In the genomic region with DNA sequence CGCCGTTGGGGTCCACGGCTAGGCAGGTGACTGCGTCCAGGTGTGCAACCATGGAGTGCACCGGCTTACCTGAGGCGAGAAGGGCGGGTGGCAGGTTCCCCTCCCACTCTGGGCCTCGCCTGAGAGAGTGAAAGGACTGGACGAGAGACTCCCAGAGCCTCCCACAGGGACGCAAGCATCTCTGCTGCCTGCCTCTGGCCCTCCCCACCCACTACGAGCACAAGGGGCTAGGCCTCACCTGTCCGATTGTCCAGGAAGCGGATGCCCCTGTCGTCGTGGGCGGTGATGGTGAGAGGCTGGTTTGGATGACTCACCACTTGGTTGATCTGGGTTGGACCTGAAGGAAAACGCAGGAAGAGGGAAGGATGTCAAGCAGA, we compare ENCODE assay signal across 18 cellular contexts. TPM values are rescaled to one million over a fixed set of nuclear protein-coding genes. Genes with fewer than 3 reads are reported as not detected.
DNase-seq lines count a peak whose midpoint lies in the region; ATAC-seq, FAIRE-seq and TF ChIP-seq lines count a peak whose summit lies in the region.
"Had no signal": no experiment of that assay in that cellular context is flagged by ENCODE, and none has a peak within 500 bp of the region (broad histone marks: within the 10 kb centered on the region; RNA-seq: fewer than 3 reads in every experiment).

No MANE protein-coding gene starts in this region.

- H3K4me1 Mint-ChIP-seq in Caco-2 (ENCODE audit: low read depth, unreplicated experiment) = peaks cover 17% of the 10 kb centered on the region
- H3K4me1 Mint-ChIP-seq in effector memory CD8-positive, alpha-beta T cell (ENCODE audit: low read depth in 2 of 2) = peaks cover 40 to 41% of the 10 kb centered on the region in 2 donors

- intact Hi-C loops in Caco-2 (cut with micrococcal nuclease; ENCODE audit: unreplicated experiment) = no loop called here

- FAIRE-seq in bronchial epithelial cell (lab: Jason Lieb, UNC) = no peak
- FAIRE-seq: D721Med had no signal

- no peak for TF ChIP-seq CTCF in Caco-2 (IDR thresholded peaks at IDR 0.05; ENCODE audit: insufficient read depth in 1 of 2, low read depth in 1 of 2, low read length in 1 of 2, severe bottlenecking in 1 of 2, unreplicated experiment in 1 of 2)
- TF ChIP-seq CTCF in bronchial epithelial cell (IDR thresholded peaks at IDR 0.05; ENCODE audit: insufficient read depth, low read length, severe bottlenecking) = no peak
- TF ChIP-seq CTCF in osteoblast (IDR thresholded peaks at IDR 0.05; ENCODE audit: extremely low read depth, low read depth, low read length) = no peak

- peaks cover 19% of the 10 kb centered on the region for H4K20me1 ChIP-seq in osteoblast (ENCODE audit: insufficient read depth, low read length)

- H3K9me3 ChIP-seq in Caco-2 (no peaks in the 10 kb centered on the region), KOPT-K1 (ENCODE audit: insufficient read depth, low read length, poor library complexity, severe bottlenecking) (no peaks in the 10 kb centered on the region), osteoblast (ENCODE audit: low read depth, low read length) (no peaks in the 10 kb centered on the region)
- H3K9me3 ChIP-seq: gastrocnemius medialis, neutrophil had no signal

- POLR2A ChIA-PET in Caco-2 (lab: Charles Lee) = no interaction called here

- no peak overlapping the region for H3K4me3 Mint-ChIP-seq in Caco-2 (ENCODE audit: unreplicated experiment)
- H3K4me3 Mint-ChIP-seq in effector memory CD8-positive, alpha-beta T cell = peak overlapping the region in 1 of 2 donors; percentile 10
- H3K4me3 Mint-ChIP-seq: activated naive CD4-positive, alpha-beta T cell treated with anti-CD3 and anti-CD28 coated beads for 36 hours had no signal

- ATAC-seq in effector memory CD8-positive, alpha-beta T cell (replicated peaks) = no peak
- ATAC-seq: gastrocnemius medialis, Panc1 had no signal

- peak overlapping the region; percentile 47 for H3K27ac ChIP-seq in KOPT-K1 (ENCODE audit: low read depth, low read length, poor library complexity, severe bottlenecking)
- H3K27ac ChIP-seq in osteoblast (ENCODE audit: low read depth, low read length) = no peak overlapping the region
- H3K27ac ChIP-seq: gastrocnemius medialis, neutrophil, SK-N-MC had no signal

- H3K36me3 Mint-ChIP-seq in Caco-2 (ENCODE audit: insufficient read depth, unreplicated experiment) = peaks cover 77% of the 10 kb centered on the region
- peaks cover 63% of the 10 kb centered on the region for H3K36me3 Mint-ChIP-seq in effector memory CD8-positive, alpha-beta T cell (ENCODE audit: insufficient read depth)

- DNase-seq in Caco-2 (peak in 1 of 2 experiments; percentile 37), bronchial epithelial cell (ENCODE audit: low read depth) (peak; percentile 43), osteoblast (ENCODE audit: insufficient read length, low spot score, missing footprints) (peak; percentile 47), CD1c-positive myeloid dendritic cell (ENCODE audit: extremely low spot score) (no peak), DMS 273 (lab: John Stamatoyannopoulos, UW; ENCODE audit: unreplicated experiment) (no peak)
- DNase-seq in effector memory CD8-positive, alpha-beta T cell = no peak
- DNase-seq: activated CD4-positive, alpha-beta T cell treated with anti-CD3 and anti-CD28 coated beads for 48 hours; activated naive CD4-positive, alpha-beta T cell treated with anti-CD3 and anti-CD28 coated beads for 36 hours; gastrocnemius medialis; MM.1S; NCI-H1694; NCI-H82 had no signal

- no peak overlapping the region for H3K4me3 ChIP-seq in Caco-2 (ENCODE audit: low read depth, low read length)
- H3K4me3 ChIP-seq in bronchial epithelial cell (ENCODE audit: low read depth, low read length) = no peak overlapping the region
- no peak overlapping the region for H3K4me3 ChIP-seq in osteoblast (ENCODE audit: insufficient read depth, low read length)
- H3K4me3 ChIP-seq: coronary artery, gastrocnemius medialis, SK-N-MC had no signal

- H3K79me2 ChIP-seq in osteoblast (ENCODE audit: insufficient read depth, low read length) = peaks cover 3% of the 10 kb centered on the region

- no peaks in the 10 kb centered on the region for H3K27me3 Mint-ChIP-seq in Caco-2 (ENCODE audit: insufficient read depth, unreplicated experiment)
- H3K27me3 Mint-ChIP-seq in effector memory CD8-positive, alpha-beta T cell = no peaks in the 10 kb centered on the region

- no peak overlapping the region for H3K4me2 ChIP-seq in osteoblast (ENCODE audit: insufficient read depth, low read length)

- H3K9me3 Mint-ChIP-seq in Caco-2 (ENCODE audit: unreplicated experiment) = no peaks in the 10 kb centered on the region
- no peaks in the 10 kb centered on the region for H3K9me3 Mint-ChIP-seq in effector memory CD8-positive, alpha-beta T cell
- H3K9me3 Mint-ChIP-seq: activated naive CD4-positive, alpha-beta T cell treated with anti-CD3 and anti-CD28 coated beads for 36 hours had no signal

- BruUV-seq in Caco-2 (replicated peaks; lab: Mats Ljungman, UMichigan) = no TSS peak

- peak overlapping the region; percentile 56 for H3K27ac Mint-ChIP-seq in Caco-2 (ENCODE audit: unreplicated experiment)
- peak overlapping the region in 1 of 2 donors; percentile 75 for H3K27ac Mint-ChIP-seq in effector memory CD8-positive, alpha-beta T cell
- H3K27ac Mint-ChIP-seq: activated naive CD4-positive, alpha-beta T cell treated with anti-CD3 and anti-CD28 coated beads for 36 hours had no signal

- peaks cover 13% of the 10 kb centered on the region for H3K4me1 ChIP-seq in Caco-2
- no peaks in the 10 kb centered on the region for H3K4me1 ChIP-seq in osteoblast (ENCODE audit: insufficient read depth, low read length)

- H3K36me3 ChIP-seq in Caco-2 (ENCODE audit: control insufficient read depth, insufficient read depth, low read length) (peaks cover 5% of the 10 kb centered on the region), KOPT-K1 (ENCODE audit: insufficient read depth, low read length) (peaks cover 78% of the 10 kb centered on the region), bronchial epithelial cell (ENCODE audit: control insufficient read depth, insufficient read depth, low read length) (peaks cover 51% of the 10 kb centered on the region), osteoblast (ENCODE audit: insufficient read depth, low read length) (peaks cover 79% of the 10 kb centered on the region)

- H3K27me3 ChIP-seq in Caco-2 (replicated peaks; ENCODE audit: control insufficient read depth, insufficient read depth, low read length) (no peaks in the 10 kb centered on the region), bronchial epithelial cell (ENCODE audit: control insufficient read depth, insufficient read depth, low read length) (no peaks in the 10 kb centered on the region), osteoblast (ENCODE audit: insufficient read depth, low read length) (no peaks in the 10 kb centered on the region)
- H3K27me3 ChIP-seq: gastrocnemius medialis, neutrophil had no signal

- CTCF ChIA-PET in Caco-2 (lab: Charles Lee) = interaction anchor here (0.7 kb wide), 1 partner anchor 11 kb away, joined by 3 read pairs; no protein-coding TSS in a partner anchor

- H2AFZ ChIP-seq in osteoblast (ENCODE audit: low read length) = no peak overlapping the region

RNA-seq across cellular contexts. Expression of a gene that starts 5.1 kb away (rescaled TPM):
- total RNA-seq in Caco-2 (2022) = 45.4 and 48.4 TPM in 2 replicates
- 18.8 and 24.5 TPM in 2 replicates for total RNA-seq in bronchial epithelial cell
- total RNA-seq in osteoblast = 9.0 and 9.4 TPM in 2 replicates

RNA-seq across cellular contexts. Expression of a gene that starts 23.9 kb away (rescaled TPM):
- total RNA-seq in Caco-2 (2022) = 30.6 and 33.1 TPM in 2 replicates
- total RNA-seq in bronchial epithelial cell = 5.8 and 9.9 TPM in 2 replicates
- total RNA-seq in osteoblast = 18.0 and 18.5 TPM in 2 replicates

RNA-seq across cellular contexts. Expression of a gene that starts 24.3 kb away (rescaled TPM):
- total RNA-seq in Caco-2 (2022) = 151 and 162 TPM in 2 replicates
- total RNA-seq in bronchial epithelial cell = 60.3 and 90.6 TPM in 2 replicates
- total RNA-seq in osteoblast = 56.3 and 56.5 TPM in 2 replicates

Comparison
In these comparisons a context has a peak if more than half of its experiments do, and no peak if none do; other contexts are left out.
1. DNase-seq: peak in bronchial epithelial cell (single experiment) and osteoblast (single experiment); none in CD1c-positive myeloid dendritic cell (single experiment), effector memory CD8-positive, alpha-beta T cell (0 of 3) and DMS 273 (single experiment).